In the genomic region with DNA sequence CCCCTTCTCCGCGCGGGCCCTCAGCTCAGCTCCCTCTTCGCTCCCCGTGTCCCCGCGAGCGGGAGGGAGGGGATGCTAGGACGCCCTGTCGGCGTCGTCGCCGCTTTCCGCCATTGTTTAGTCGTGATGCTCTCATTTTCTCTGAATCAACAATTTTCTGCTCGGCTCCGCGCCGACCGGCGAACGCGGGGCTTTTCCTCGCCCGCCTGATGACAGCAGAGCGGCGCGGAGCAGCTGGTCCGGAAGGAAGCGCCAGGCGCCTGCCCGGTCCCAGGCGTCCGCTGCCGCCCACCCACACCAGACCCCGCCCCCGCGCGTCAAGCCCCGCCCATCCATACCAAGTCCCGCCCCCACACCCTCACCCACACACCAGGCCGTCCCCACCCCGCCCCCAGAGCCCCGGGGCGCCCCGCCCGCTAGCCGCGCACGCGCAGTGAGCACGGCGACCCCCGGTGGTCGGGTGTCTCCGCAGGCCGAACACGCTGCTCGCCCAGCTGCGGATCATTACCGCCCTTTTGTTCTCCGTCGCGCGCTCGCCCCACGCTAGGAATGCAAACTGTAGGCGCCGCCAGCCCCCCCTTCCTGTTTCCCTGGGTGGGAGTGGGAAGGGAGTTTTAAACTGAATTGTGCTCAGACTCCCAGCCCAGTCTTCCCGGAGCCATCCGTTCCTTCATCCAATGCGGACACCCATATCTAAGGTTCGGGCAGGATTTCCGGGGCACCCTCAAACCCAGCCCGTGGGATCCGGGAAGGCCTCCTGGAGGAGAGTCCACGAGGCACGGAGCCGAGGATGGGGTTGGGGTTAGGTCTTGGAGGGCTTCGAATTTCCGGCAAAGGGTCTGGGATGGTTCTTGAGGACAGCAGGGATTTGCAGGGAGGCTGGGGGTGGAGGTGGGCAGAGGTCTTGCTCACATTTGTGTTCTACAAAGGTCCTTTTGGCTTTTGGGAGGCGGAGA, we compare ENCODE assay signal across 9 cellular contexts. TPM values are rescaled to one million over a fixed set of nuclear protein-coding genes. Genes with fewer than 3 reads are reported as not detected.
DNase-seq lines count a peak whose midpoint lies in the region; ATAC-seq and TF ChIP-seq lines count a peak whose summit lies in the region.
"Had no signal": no experiment of that assay in that cellular context is flagged by ENCODE, and none has a peak within 500 bp of the region (broad histone marks: within the 10 kb centered on the region; RNA-seq: fewer than 3 reads in every experiment).

No MANE protein-coding gene starts in this region.

- H3K27ac ChIP-seq in gastrocnemius medialis = no peak overlapping the region

- peaks cover 7 to 8% of the 10 kb centered on the region in 2 donors for H3K4me1 ChIP-seq in gastrocnemius medialis

- no peaks in the 10 kb centered on the region for H3K9me3 ChIP-seq in gastrocnemius medialis

- peak overlapping the region; percentile 32 to 55 (median 44) for H3K4me3 ChIP-seq in gastrocnemius medialis

- H3K27me3 ChIP-seq in gastrocnemius medialis = peaks cover 26 to 44% (median 33%) of the 10 kb centered on the region in 3 donors

- TF ChIP-seq POLR2A in gastrocnemius medialis (IDR thresholded peaks at IDR 0.05) = no peak

- intact Hi-C loops in gastrocnemius medialis (cut with DNase I; ENCODE audit: low total_unique reads) = no loop called here

- in situ Hi-C loops in gastrocnemius medialis (cut with MboI; ENCODE audit: low sequenced_read_pairs in 4 of 4) = no loop called here

- ATAC-seq in HG02852 (IDR thresholded peaks at IDR 0.05; ENCODE audit: unreplicated experiment) = peak; percentile 51
- ATAC-seq in gastrocnemius medialis = no peak
- no peak for ATAC-seq in HG03196 (IDR thresholded peaks at IDR 0.05; ENCODE audit: unreplicated experiment)

- H3K36me3 ChIP-seq in gastrocnemius medialis = no peaks in the 10 kb centered on the region

- no peak for TF ChIP-seq CTCF in gastrocnemius medialis (IDR thresholded peaks at IDR 0.05 in 4 of 5, conservative IDR thresholded peaks at IDR 0.05 in 1 of 5)

- DNase-seq in DMS114 treated with DMSO at 0.1 percent for 48 hours (lab: John Stamatoyannopoulos, UW; ENCODE audit: unreplicated experiment) (peak; percentile 27), SW 1271 (lab: John Stamatoyannopoulos, UW) (peak; percentile 54 to 73), amygdala (lab: John Stamatoyannopoulos, UW) (peak in 53 of 56 donors; percentile 21 to 85 (median 68)), hypothalamus (lab: John Stamatoyannopoulos, UW) (peak in 50 of 51 donors; percentile 13 to 89 (median 70)), gastrocnemius medialis (no peak), SHP77 (lab: John Stamatoyannopoulos, UW) (no peak)

RNA-seq across cellular contexts. Expression of a gene that starts 49.8 kb away (rescaled TPM):
- total RNA-seq in gastrocnemius medialis = not detected
- total RNA-seq: M059J had no signal

Comparison
In these comparisons a context has a peak if more than half of its experiments do, and no peak if none do; other contexts are left out.
1. DNase-seq: peak in DMS114 treated with DMSO at 0.1 percent for 48 hours (single experiment), SW 1271 (2 of 2), amygdala (53 of 56) and hypothalamus (50 of 51); none in gastrocnemius medialis (0 of 2) and SHP77 (0 of 2).